In the genomic region with DNA sequence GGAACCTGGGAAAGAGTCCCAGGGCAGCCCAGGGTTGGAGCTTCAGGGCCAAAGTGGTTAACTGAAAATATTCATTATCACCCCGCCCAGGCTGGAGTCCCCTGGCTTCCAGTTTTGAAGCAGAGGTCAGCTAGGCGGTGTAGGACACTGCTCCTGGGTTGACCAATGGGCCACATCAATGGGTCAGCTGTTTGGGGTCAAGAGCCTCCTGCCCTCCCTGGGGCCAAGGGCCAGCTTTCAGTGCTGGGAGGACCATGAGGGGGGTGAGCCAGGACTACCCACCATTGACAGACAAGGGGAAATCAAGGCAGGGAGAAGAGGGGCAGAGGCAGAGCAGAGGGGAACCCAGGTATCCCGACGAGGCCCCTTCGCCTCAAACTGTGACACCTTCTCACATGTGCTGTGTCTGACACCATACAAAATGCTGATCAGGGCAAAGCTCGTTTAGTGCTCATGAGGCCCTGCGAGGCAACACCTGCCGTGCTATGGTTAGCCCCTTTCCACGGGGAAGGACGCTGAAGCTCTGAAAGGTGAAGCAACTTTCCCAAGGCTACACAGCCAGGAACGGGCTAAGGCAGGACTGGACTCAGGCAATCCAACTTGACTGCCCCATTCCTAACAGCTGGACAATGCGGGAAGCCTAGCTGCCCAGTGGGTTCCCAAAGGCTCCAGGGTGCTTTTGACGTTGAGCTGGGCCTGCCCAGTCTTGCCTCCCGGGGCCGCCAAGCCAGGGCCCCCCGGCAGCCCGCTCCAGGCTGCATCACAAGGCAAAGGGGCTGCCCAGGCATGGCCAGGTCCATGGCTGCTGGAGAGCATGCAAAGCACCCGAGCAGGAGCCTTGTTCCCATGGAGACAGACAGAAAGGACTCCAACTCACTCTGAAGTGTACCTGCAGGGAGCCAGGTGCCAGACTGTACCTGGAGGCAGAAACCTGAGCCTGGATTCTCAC, we compare ENCODE assay signal across 9 cellular contexts. TPM values are rescaled to one million over a fixed set of nuclear protein-coding genes. Genes with fewer than 3 reads are reported as not detected.
DNase-seq lines count a peak whose midpoint lies in the region; ATAC-seq and TF ChIP-seq lines count a peak whose summit lies in the region.
"Had no signal": no experiment of that assay in that cellular context is flagged by ENCODE, and none has a peak within 500 bp of the region (broad histone marks: within the 10 kb centered on the region; RNA-seq: fewer than 3 reads in every experiment).

No MANE protein-coding gene starts in this region.

- CTCF ChIA-PET in activated CD4-positive, alpha-beta memory T cell treated with anti-CD3 and anti-CD28 coated beads for 36 hours (lab: Charles Lee) = interaction anchor here (0.7 to 4.9 kb wide), 13 partner anchors 8 to 88 kb away, joined by 3 to 47 read pairs (median 4); no protein-coding TSS in a partner anchor

- H3K27ac ChIP-seq in heart left ventricle (peak overlapping the region in 10 of 12 donors; percentile 0 to 95 (median 91)), left lung (peak overlapping the region; percentile 81 to 92), colonic mucosa (no peak overlapping the region)

- no peaks in the 10 kb centered on the region for H3K27me3 Mint-ChIP-seq in activated CD4-positive, alpha-beta memory T cell treated with anti-CD3 and anti-CD28 coated beads for 36 hours
- H3K27me3 Mint-ChIP-seq in type B pancreatic cell = peaks cover 53% of the 10 kb centered on the region

- peak overlapping the region in 1 of 2 donors; percentile 26 for H3K9ac ChIP-seq in colonic mucosa (ENCODE audit: low read depth in 2 of 2, low read length in 2 of 2)

- H3K27me3 ChIP-seq in heart left ventricle (no peaks in the 10 kb centered on the region), left lung (no peaks in the 10 kb centered on the region), colonic mucosa (no peaks in the 10 kb centered on the region)

- H3K9me3 Mint-ChIP-seq in activated CD4-positive, alpha-beta memory T cell treated with anti-CD3 and anti-CD28 coated beads for 36 hours = no peaks in the 10 kb centered on the region
- no peaks in the 10 kb centered on the region for H3K9me3 Mint-ChIP-seq in type B pancreatic cell

- POLR2A ChIA-PET in activated CD4-positive, alpha-beta memory T cell treated with anti-CD3 and anti-CD28 coated beads for 36 hours (lab: Charles Lee) = interaction anchor here (1.2 to 4.6 kb wide), 6 partner anchors 9 to 69 kb away, joined by 3 to 27 read pairs (median 7); partner anchors contain the start of gene GLRX5

- peaks cover 0 to 12% (median 0%) of the 10 kb centered on the region in 9 donors for H3K36me3 ChIP-seq in heart left ventricle
- H3K36me3 ChIP-seq in left lung = peaks cover 0 to 7% of the 10 kb centered on the region in 2 donors
- no peaks in the 10 kb centered on the region for H3K36me3 ChIP-seq in colonic mucosa

- 80 to 87% (median 84%) methylated on average over 17 to 18 of the region's 18 CpGs for WGBS in heart left ventricle, 4 donors

- peak overlapping the region in 8 of 12 donors; percentile 6 to 93 (median 72) for H3K4me3 ChIP-seq in heart left ventricle
- H3K4me3 ChIP-seq in left lung = peak overlapping the region in 1 of 2 donors; percentile 84
- no peak overlapping the region for H3K4me3 ChIP-seq in colonic mucosa
- H3K4me3 ChIP-seq: mucosa of descending colon had no signal

- H3K4me1 ChIP-seq in heart left ventricle (peaks cover 0 to 75% (median 46%) of the 10 kb centered on the region in 12 donors), left lung (peaks cover 34 to 84% of the 10 kb centered on the region in 2 donors), colonic mucosa (peaks cover 21% of the 10 kb centered on the region)

- ATAC-seq in heart left ventricle = no peak
- ATAC-seq in left lung = peak; percentile 64
- no peak for ATAC-seq in GM18873 (IDR thresholded peaks at IDR 0.05; ENCODE audit: low FRiP score, unreplicated experiment)
- ATAC-seq: mucosa of descending colon had no signal

- H3K4me1 Mint-ChIP-seq in activated CD4-positive, alpha-beta memory T cell treated with anti-CD3 and anti-CD28 coated beads for 36 hours (ENCODE audit: low read depth) = peaks cover 71% of the 10 kb centered on the region
- peaks cover 14% of the 10 kb centered on the region for H3K4me1 Mint-ChIP-seq in type B pancreatic cell (ENCODE audit: unreplicated experiment)

- peak overlapping the region; percentile 90 for H3K4me3 Mint-ChIP-seq in activated CD4-positive, alpha-beta memory T cell treated with anti-CD3 and anti-CD28 coated beads for 36 hours
- peak overlapping the region; percentile 80 for H3K4me3 Mint-ChIP-seq in type B pancreatic cell

- DNase-seq in heart left ventricle = no peak
- DNase-seq in cardiac septum (ENCODE audit: low spot score) = no peak
- DNase-seq in activated CD4-positive, alpha-beta memory T cell treated with anti-CD3 and anti-CD28 coated beads for 36 hours = peak; percentile 8
- DNase-seq in left lung = no peak
- no peak for DNase-seq in type B pancreatic cell (ENCODE audit: extremely low spot score, unreplicated experiment)
- no peak for DNase-seq in colonic mucosa
- no peak for DNase-seq in NCI-H82 (lab: John Stamatoyannopoulos, UW)

- TF ChIP-seq CTCF in heart left ventricle (IDR thresholded peaks at IDR 0.05) (no peak), left lung (IDR thresholded peaks at IDR 0.05) (no peak), type B pancreatic cell (conservative IDR thresholded peaks at IDR 0.05) (no peak), colonic mucosa (IDR thresholded peaks at IDR 0.05) (no peak)

- H3K9me3 ChIP-seq in heart left ventricle = no peaks in the 10 kb centered on the region
- H3K9me3 ChIP-seq in left lung = no peaks in the 10 kb centered on the region
- H3K9me3 ChIP-seq in colonic mucosa = no peaks in the 10 kb centered on the region
- H3K9me3 ChIP-seq: mucosa of descending colon had no signal

- peak overlapping the region; percentile 93 for H3K27ac Mint-ChIP-seq in activated CD4-positive, alpha-beta memory T cell treated with anti-CD3 and anti-CD28 coated beads for 36 hours
- peak overlapping the region; percentile 53 for H3K27ac Mint-ChIP-seq in type B pancreatic cell

- peaks cover 9% of the 10 kb centered on the region for H3K36me3 Mint-ChIP-seq in activated CD4-positive, alpha-beta memory T cell treated with anti-CD3 and anti-CD28 coated beads for 36 hours
- H3K36me3 Mint-ChIP-seq in type B pancreatic cell = no peaks in the 10 kb centered on the region

- TF ChIP-seq POLR2A in heart left ventricle (IDR thresholded peaks at IDR 0.05) = no peak

- intact Hi-C loops in heart left ventricle (cut with DNase I) = loop anchor here in 4 of 10 donors (5.0 kb wide), 3 partner anchors 32 to 47 kb away; no protein-coding TSS in a partner anchor
- intact Hi-C loops in cardiac septum (cut with DNase I) = loop anchor here (5.0 kb wide), 1 partner anchor 32 kb away; no protein-coding TSS in a partner anchor
- intact Hi-C loops in activated CD4-positive, alpha-beta memory T cell treated with anti-CD3 and anti-CD28 coated beads for 36 hours (cut with micrococcal nuclease) = loop anchor here (1.0 to 5.0 kb wide), 2 partner anchors 10 to 357 kb away; partner anchors contain the start of gene DICER1
- intact Hi-C loops in left lung (cut with DNase I) = no loop called here
- intact Hi-C loops in colonic mucosa (cut with DNase I) = no loop called here

RNA-seq across cellular contexts. Expression of gene SYNE3, which starts 2.0 kb away (rescaled TPM):
- 10 to 100 TPM in 5 of 9 donors, 1 to 10 TPM in 4; 6.2 to 16.9 (median 10.3) TPM for total RNA-seq in heart left ventricle
- 1 to 10 TPM; 3.1 to 3.9 TPM for polyA plus RNA-seq in heart left ventricle
- 12.4 TPM for total RNA-seq in cardiac septum
- 10 to 100 TPM; 35.3 to 37.3 TPM for total RNA-seq in activated CD4-positive, alpha-beta memory T cell treated with anti-CD3 and anti-CD28 coated beads for 36 hours
- 10 to 100 TPM; 11.1 to 25.4 TPM for total RNA-seq in left lung
- total RNA-seq in type B pancreatic cell (ENCODE audit: low replicate concordance) = 0.65 and 2.9 TPM in 2 replicates
- 1 to 10 TPM; 7.3 to 9.5 TPM for total RNA-seq in colonic mucosa

RNA-seq across cellular contexts. Expression of gene GLRX5, which starts 20.4 kb away (rescaled TPM):
- total RNA-seq in heart left ventricle (100 to 1,000 TPM in 1 of 9 donors, 10 to 100 TPM in 8; 60.8 to 113 (median 78.5) TPM), cardiac septum (61.8 TPM), left lung (10 to 100 TPM; 29.4 to 29.5 TPM), type B pancreatic cell (ENCODE audit: low replicate concordance) (48.8 and 59.4 TPM in 2 replicates), colonic mucosa (10 to 100 TPM; 51.9 to 64.6 TPM)
- polyA plus RNA-seq in heart left ventricle = 10 to 100 TPM; 64.4 to 98.3 TPM
- 10 to 100 TPM; 31.8 to 32.2 TPM for total RNA-seq in activated CD4-positive, alpha-beta memory T cell treated with anti-CD3 and anti-CD28 coated beads for 36 hours

Comparison
In these comparisons a context has a peak if more than half of its experiments do, and no peak if none do; other contexts are left out.
1. intact Hi-C loops: an anchor here in cardiac septum (5.0 kb wide) and activated CD4-positive, alpha-beta memory T cell treated with anti-CD3 and anti-CD28 coated beads for 36 hours (1.0 to 5.0 kb wide); none called in left lung and colonic mucosa.